In genomic region chr1:154808909-154809262, GRCh38 we compare ENCODE assay signal across 14 cellular contexts.
A peak's percentile ranks its signal among the peaks of the same experiment; 100 is the strongest.
DNase-seq lines count a peak whose midpoint lies in the region; ATAC-seq lines count a peak whose summit lies in the region.
"Had no signal": no experiment of that assay in that cellular context is flagged by ENCODE, and none has a peak within 500 bp of the region (broad histone marks: within the 10 kb centered on the region; RNA-seq: fewer than 3 reads in every experiment).

No MANE protein-coding gene starts in this region.

- ATAC-seq in GM19043 (IDR thresholded peaks at IDR 0.05; ENCODE audit: low read depth, unreplicated experiment): peak; percentile 42

- intact Hi-C loops in activated T-helper 1 cell treated with anti-CD3 and anti-CD28 coated beads, Interleukin-12 subunit alpha, Interleukin-12 subunit beta, Interleukin-2, Interleukin-4 antibody, amounts not matched to agents 30 ng/mL and 10 ng/mL and 1 ng/mL, durations not matched to agents 14 hours and 24 hours and 36 hours (cut with micrococcal nuclease): no loop called here

- no peaks in the 10 kb centered on the region for H3K36me3 ChIP-seq in BLaER1

- H3K9ac ChIP-seq in BLaER1: no peak overlapping the region

- no peak overlapping the region for H3K4me3 ChIP-seq in BLaER1
- H3K4me3 ChIP-seq: hepatocyte had no signal

- H3K27ac ChIP-seq in BLaER1: no peak overlapping the region
- H3K27ac ChIP-seq: hepatocyte had no signal

- peak overlapping the region; percentile 36 for H3K4me2 ChIP-seq in BLaER1
- H3K4me2 ChIP-seq: hepatocyte had no signal

- H3K27ac Mint-ChIP-seq in activated T-helper 1 cell treated with anti-CD3 and anti-CD28 coated beads, Interleukin-12 subunit alpha, Interleukin-12 subunit beta, Interleukin-2, Interleukin-4 antibody, amounts not matched to agents 30 ng/mL and 10 ng/mL and 1 ng/mL, durations not matched to agents 14 hours and 24 hours and 36 hours: no peak overlapping the region
- H3K27ac Mint-ChIP-seq: B cell had no signal

- H3K27me3 Mint-ChIP-seq in activated T-helper 1 cell treated with anti-CD3 and anti-CD28 coated beads, Interleukin-12 subunit alpha, Interleukin-12 subunit beta, Interleukin-2, Interleukin-4 antibody, amounts not matched to agents 30 ng/mL and 10 ng/mL and 1 ng/mL, durations not matched to agents 14 hours and 24 hours and 36 hours (ENCODE audit: insufficient read depth): peaks cover 26% of the 10 kb centered on the region
- H3K27me3 Mint-ChIP-seq: activated naive CD8-positive, alpha-beta T cell had no signal

- H3K27me3 ChIP-seq in BLaER1: peaks cover 54% of the 10 kb centered on the region

- DNase-seq in M059J (ENCODE audit: low read depth) (peak; percentile 9), iris pigment epithelial cell (ENCODE audit: low read depth) (peak; percentile 6), NCI-H2171 treated with DMSO at 0.1 percent for 48 hours (lab: John Stamatoyannopoulos, UW) (no peak), mucosa of gallbladder (ENCODE audit: low spot score) (no peak), NCI-H1694 treated with DMSO at 0.1 percent for 48 hours (lab: John Stamatoyannopoulos, UW) (no peak)
- DNase-seq in activated T-helper 1 cell treated with anti-CD3 and anti-CD28 coated beads, Interleukin-12 subunit alpha, Interleukin-12 subunit beta, Interleukin-2, Interleukin-4 antibody, amounts not matched to agents 30 ng/mL and 10 ng/mL and 1 ng/mL, durations not matched to agents 14 hours and 24 hours and 36 hours (ENCODE audit: low spot score): no peak
- DNase-seq: effector CD8-positive, alpha-beta T cell; GF-D8; NCI-H446 treated with DMSO at 0.1 percent for 48 hours had no signal

- H3K4me3 Mint-ChIP-seq in activated T-helper 1 cell treated with anti-CD3 and anti-CD28 coated beads, Interleukin-12 subunit alpha, Interleukin-12 subunit beta, Interleukin-2, Interleukin-4 antibody, amounts not matched to agents 30 ng/mL and 10 ng/mL and 1 ng/mL, durations not matched to agents 14 hours and 24 hours and 36 hours: no peak overlapping the region
- H3K4me3 Mint-ChIP-seq: activated naive CD8-positive, alpha-beta T cell; B cell had no signal

- no peaks in the 10 kb centered on the region for H3K9me3 Mint-ChIP-seq in activated T-helper 1 cell treated with anti-CD3 and anti-CD28 coated beads, Interleukin-12 subunit alpha, Interleukin-12 subunit beta, Interleukin-2, Interleukin-4 antibody, amounts not matched to agents 30 ng/mL and 10 ng/mL and 1 ng/mL, durations not matched to agents 14 hours and 24 hours and 36 hours

- H3K4me1 ChIP-seq in BLaER1: peaks cover 46% of the 10 kb centered on the region

- no peaks in the 10 kb centered on the region for H3K36me3 Mint-ChIP-seq in activated T-helper 1 cell treated with anti-CD3 and anti-CD28 coated beads, Interleukin-12 subunit alpha, Interleukin-12 subunit beta, Interleukin-2, Interleukin-4 antibody, amounts not matched to agents 30 ng/mL and 10 ng/mL and 1 ng/mL, durations not matched to agents 14 hours and 24 hours and 36 hours (ENCODE audit: low read depth)
- H3K36me3 Mint-ChIP-seq: activated naive CD8-positive, alpha-beta T cell had no signal

- peaks cover 4% of the 10 kb centered on the region; the same call in 1 of the 2 replicates for H4K20me1 ChIP-seq in BLaER1

- no peaks in the 10 kb centered on the region for H3K9me3 ChIP-seq in BLaER1

- H3K4me1 Mint-ChIP-seq in activated T-helper 1 cell treated with anti-CD3 and anti-CD28 coated beads, Interleukin-12 subunit alpha, Interleukin-12 subunit beta, Interleukin-2, Interleukin-4 antibody, amounts not matched to agents 30 ng/mL and 10 ng/mL and 1 ng/mL, durations not matched to agents 14 hours and 24 hours and 36 hours (ENCODE audit: low read depth): peaks cover 12% of the 10 kb centered on the region

Comparison
In these comparisons a context has a peak if more than half of its experiments do, and no peak if none do; other contexts are left out.
1. DNase-seq: peak in M059J (single experiment) and iris pigment epithelial cell (single experiment); none in NCI-H2171 treated with DMSO at 0.1 percent for 48 hours (single experiment), activated T-helper 1 cell treated with anti-CD3 and anti-CD28 coated beads, Interleukin-12 subunit alpha, Interleukin-12 subunit beta, Interleukin-2, Interleukin-4 antibody, amounts not matched to agents 30 ng/mL and 10 ng/mL and 1 ng/mL, durations not matched to agents 14 hours and 24 hours and 36 hours (single experiment), mucosa of gallbladder (single experiment) and NCI-H1694 treated with DMSO at 0.1 percent for 48 hours (single experiment).